In genomic region chr21:37204580-37204979, GRCh38 we compare ENCODE assay signal across 17 cellular contexts.
"Had no signal": no experiment of that assay in that cellular context is flagged by ENCODE, and none has a peak within 500 bp of the region (broad histone marks: within the 10 kb centered on the region; RNA-seq: fewer than 3 reads in every experiment).

No MANE protein-coding gene starts in this region.

- H3K4me2 ChIP-seq: hepatocyte had no signal

- H3K27ac ChIP-seq: ascending aorta, dorsolateral prefrontal cortex, hepatocyte, right lobe of liver, stomach, testis, upper lobe of left lung had no signal

- ATAC-seq: activated naive CD8-positive, alpha-beta T cell treated with anti-CD3 and anti-CD28 coated beads, Interleukin-2, amount 50 U/mL, for 24 hours; natural killer cell treated with Interleukin-12 subunit alpha and Interleukin-12 subunit beta and Interleukin-15 and Interleukin-18, amount 100 ng/mL, for 72 hours; right lobe of liver had no signal

- H3K4me3 ChIP-seq: ascending aorta, dorsolateral prefrontal cortex, hepatocyte, right lobe of liver, stomach, testis, upper lobe of left lung had no signal

- DNase-seq: activated B cell treated with CpG ODN at 0.5 μM for 24 hours; activated CD4-positive, alpha-beta T cell treated with anti-CD3 and anti-CD28 coated beads for 48 hours; activated naive CD4-positive, alpha-beta T cell; activated naive CD8-positive, alpha-beta T cell treated with anti-CD3 and anti-CD28 coated beads, Interleukin-2, amount 50 U/mL, for 24 hours; dorsolateral prefrontal cortex; endodermal cell; kidney; nucleus accumbens; right lobe of liver; stimulated activated CD4-positive, alpha-beta T cell treated with anti-CD3 and anti-CD28 coated beads, Interleukin-1b, Interleukin-23, amount 100 ng/mL, for 48 hours; stomach; SW 1271; testis; upper lobe of left lung had no signal

- H2AFZ ChIP-seq: hepatocyte had no signal

- H3K27me3 ChIP-seq: ascending aorta, dorsolateral prefrontal cortex, hepatocyte, right lobe of liver, stomach, testis, upper lobe of left lung had no signal

- H3K4me1 ChIP-seq: right lobe of liver had no signal

- H3K9me3 ChIP-seq: ascending aorta, right lobe of liver, stomach, testis, upper lobe of left lung had no signal
